In the genomic region with DNA sequence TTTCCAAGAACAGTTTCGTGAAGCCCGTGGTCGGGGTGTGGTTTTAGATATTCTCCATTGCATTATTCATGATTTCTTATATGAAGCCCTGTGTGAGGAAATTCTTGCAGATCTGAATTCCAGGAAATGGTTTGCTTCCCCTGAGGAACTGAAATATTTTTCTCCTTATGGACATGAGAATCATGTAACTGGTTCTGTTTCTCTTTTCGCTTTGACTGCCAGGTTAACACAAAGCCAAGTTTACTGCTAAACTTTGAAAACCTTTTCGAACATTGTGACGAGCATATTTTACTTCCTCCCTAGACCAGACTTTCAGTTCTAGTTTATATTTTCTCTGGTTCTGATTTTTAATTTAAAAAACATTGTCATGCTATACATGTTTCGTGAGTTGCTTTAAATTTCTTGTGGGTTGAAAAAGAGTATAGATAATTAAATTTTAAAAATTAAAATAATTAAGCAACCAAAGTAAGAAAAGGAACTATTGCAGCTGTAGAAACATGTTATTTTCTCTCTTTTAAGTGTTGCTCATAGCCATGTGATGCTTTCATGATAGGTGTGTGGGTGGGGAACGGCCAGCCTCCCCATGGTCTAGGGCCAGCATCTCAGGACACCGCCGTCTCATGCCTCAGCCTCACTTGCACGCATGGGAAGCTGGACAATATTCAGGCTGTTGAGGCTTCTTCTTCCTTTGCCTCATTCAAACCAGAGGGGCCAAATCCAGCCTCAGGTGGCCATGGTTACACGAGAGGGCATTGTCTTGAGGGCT, we compare ENCODE assay signal across 12 cellular contexts.
DNase-seq lines count a peak whose midpoint lies in the region; ATAC-seq and TF ChIP-seq lines count a peak whose summit lies in the region.
"Had no signal": no experiment of that assay in that cellular context is flagged by ENCODE, and none has a peak within 500 bp of the region (broad histone marks: within the 10 kb centered on the region; RNA-seq: fewer than 3 reads in every experiment).

No MANE protein-coding gene starts in this region.

- no peak for TF ChIP-seq CTCF in activated B cell treated with CpG ODN at 0.5 μM for 24 hours (IDR thresholded peaks at IDR 0.05)

- H3K4me3 ChIP-seq in subcutaneous abdominal adipose tissue (ENCODE audit: low read depth in 1 of 5, low read length in 5 of 5) (peak overlapping the region in 4 of 5 donors; percentile 10 to 47 (median 19)), H7 (ENCODE audit: insufficient read depth, low read depth, low read length) (no peak overlapping the region)
- H3K4me3 ChIP-seq: pancreas had no signal

- peaks cover 0 to 16% (median 10%) of the 10 kb centered on the region in 5 donors for H3K4me1 ChIP-seq in subcutaneous abdominal adipose tissue (ENCODE audit: control insufficient read depth in 5 of 5, insufficient read depth in 5 of 5, low read length in 5 of 5)
- H3K4me1 ChIP-seq: pancreas had no signal

- intact Hi-C loops in Right ventricle myocardium superior (cut with DNase I): no loop called here
- intact Hi-C loops in cardiac septum (cut with DNase I): no loop called here
- intact Hi-C loops in activated B cell treated with CpG ODN at 0.5 μM for 24 hours (cut with micrococcal nuclease): no loop called here

- ATAC-seq in Right ventricle myocardium superior (ENCODE audit: poor library complexity): peak; percentile 49
- ATAC-seq in HG02981 (IDR thresholded peaks at IDR 0.05; ENCODE audit: unreplicated experiment): peak; percentile 56
- peak; percentile 62 for ATAC-seq in activated B cell treated with CpG ODN at 0.5 μM for 24 hours (ENCODE audit: low read depth)
- ATAC-seq: stimulated activated effector memory CD8-positive, alpha-beta T cell treated with anti-CD3 and anti-CD28 coated beads, Interleukin-12 subunit alpha, Interleukin-12 subunit beta, amount 100 ng/mL, for 72 hours had no signal

- H3K27me3 Mint-ChIP-seq in activated B cell treated with CpG ODN at 0.5 μM for 24 hours: no peaks in the 10 kb centered on the region

- H3K4me1 Mint-ChIP-seq in activated B cell treated with CpG ODN at 0.5 μM for 24 hours: peaks cover 19% of the 10 kb centered on the region
- H3K4me1 Mint-ChIP-seq: stimulated activated effector memory CD8-positive, alpha-beta T cell treated with anti-CD3 and anti-CD28 coated beads, Interleukin-12 subunit alpha, Interleukin-12 subunit beta, amount 100 ng/mL, for 72 hours had no signal

- H3K9me3 Mint-ChIP-seq in activated B cell treated with CpG ODN at 0.5 μM for 24 hours: no peaks in the 10 kb centered on the region

- H3K4me3 Mint-ChIP-seq in activated B cell treated with CpG ODN at 0.5 μM for 24 hours: peak overlapping the region; percentile 60
- H3K4me3 Mint-ChIP-seq: stimulated activated effector memory CD8-positive, alpha-beta T cell treated with anti-CD3 and anti-CD28 coated beads, Interleukin-12 subunit alpha, Interleukin-12 subunit beta, amount 100 ng/mL, for 72 hours had no signal

- peak overlapping the region; percentile 50 for H3K27ac ChIP-seq in subcutaneous abdominal adipose tissue (ENCODE audit: low read depth, low read length)

- H3K36me3 ChIP-seq in subcutaneous abdominal adipose tissue (ENCODE audit: control insufficient read depth in 5 of 5, insufficient read depth in 5 of 5, low read length in 5 of 5): no peaks in the 10 kb centered on the region
- no peaks in the 10 kb centered on the region for H3K36me3 ChIP-seq in H7 (replicated peaks; ENCODE audit: control insufficient read depth, insufficient read depth, low read length)
- H3K36me3 ChIP-seq: pancreas had no signal

- H3K9me3 ChIP-seq in subcutaneous abdominal adipose tissue (ENCODE audit: control insufficient read depth in 5 of 5, low read length in 5 of 5): no peaks in the 10 kb centered on the region
- H3K9me3 ChIP-seq: pancreas had no signal

- DNase-seq in Right ventricle myocardium superior: no peak
- DNase-seq in cardiac septum (ENCODE audit: low spot score): no peak
- no peak for DNase-seq in activated B cell treated with CpG ODN at 0.5 μM for 24 hours
- no peak for DNase-seq in H7
- no peak for DNase-seq in activated CD4-positive, alpha-beta T cell treated with anti-CD3 and anti-CD28 coated beads for 48 hours
- DNase-seq in UCSD-AML1 (lab: John Stamatoyannopoulos, UW; ENCODE audit: unreplicated experiment): no peak
- DNase-seq: NCI-H2081, pancreas, T-helper 2 cell had no signal

- H3K36me3 Mint-ChIP-seq in activated B cell treated with CpG ODN at 0.5 μM for 24 hours (ENCODE audit: low read depth): no peaks in the 10 kb centered on the region
- H3K36me3 Mint-ChIP-seq: stimulated activated effector memory CD8-positive, alpha-beta T cell treated with anti-CD3 and anti-CD28 coated beads, Interleukin-12 subunit alpha, Interleukin-12 subunit beta, amount 100 ng/mL, for 72 hours had no signal

- POLR2A ChIA-PET in activated B cell treated with CpG ODN at 0.5 μM for 24 hours (lab: Charles Lee): no interaction called here

- H3K9ac ChIP-seq in subcutaneous abdominal adipose tissue (ENCODE audit: low read length in 5 of 5): no peak overlapping the region

- CTCF ChIA-PET in activated B cell treated with CpG ODN at 0.5 μM for 24 hours (lab: Charles Lee): no interaction called here

- peak overlapping the region; percentile 1 for H3K27ac Mint-ChIP-seq in activated B cell treated with CpG ODN at 0.5 μM for 24 hours
- H3K27ac Mint-ChIP-seq: stimulated activated effector memory CD8-positive, alpha-beta T cell treated with anti-CD3 and anti-CD28 coated beads, Interleukin-12 subunit alpha, Interleukin-12 subunit beta, amount 100 ng/mL, for 72 hours had no signal

- H3K27me3 ChIP-seq in subcutaneous abdominal adipose tissue (ENCODE audit: control insufficient read depth in 5 of 5, insufficient read depth in 4 of 5, low read length in 5 of 5) (no peaks in the 10 kb centered on the region), H7 (ENCODE audit: control insufficient read depth, insufficient read depth, low read length) (no peaks in the 10 kb centered on the region)
